8 cellular contexts compared by ENCODE assay signal in the genomic region with DNA sequence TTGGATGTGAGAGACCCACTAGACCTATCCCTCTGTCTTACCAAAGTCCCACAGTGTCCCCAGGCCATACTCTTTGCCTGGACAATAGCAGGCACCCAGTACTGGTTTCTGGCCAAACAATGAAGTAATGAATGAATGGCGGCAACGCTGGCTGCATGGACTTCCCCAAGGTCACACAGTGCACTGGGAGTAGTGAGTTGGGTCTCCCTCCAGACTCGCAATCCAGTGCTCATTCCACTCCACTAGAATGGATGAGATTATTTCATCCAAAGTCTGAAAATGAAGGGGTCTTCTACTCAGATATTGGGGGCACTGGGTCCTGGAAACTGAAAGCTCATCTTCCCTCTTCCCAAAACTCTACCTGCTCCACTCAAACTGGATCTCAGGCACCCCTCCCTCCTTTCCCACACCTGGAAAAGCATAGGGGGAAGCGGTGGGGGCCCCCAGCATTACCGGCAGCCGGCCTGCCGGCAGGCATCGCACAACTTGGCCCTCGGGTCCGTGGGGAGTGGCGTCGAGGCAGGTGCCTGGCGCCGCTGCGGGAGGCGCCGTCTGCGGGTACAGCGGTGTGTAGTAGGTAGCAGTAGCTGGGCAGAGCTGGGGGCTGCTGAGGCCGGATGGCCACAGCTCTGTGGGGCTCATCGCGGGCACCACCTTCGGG. TPM values are rescaled to one million over a fixed set of nuclear protein-coding genes. Genes with fewer than 3 reads are reported as not detected.
DNase-seq lines count a peak whose midpoint lies in the region; ATAC-seq and TF ChIP-seq lines count a peak whose summit lies in the region.

No MANE protein-coding gene starts in this region.

- TF ChIP-seq CTCF in PC-3 (conservative IDR thresholded peaks at IDR 0.05; ENCODE audit: low read depth, low read length), result no peak
- no peak for TF ChIP-seq CTCF in endodermal cell (conservative IDR thresholded peaks at IDR 0.05)
- no peak for TF ChIP-seq CTCF in progenitor cell of endocrine pancreas (IDR thresholded peaks at IDR 0.05; ENCODE audit: unreplicated experiment)

- intact Hi-C loops in activated CD4-positive, alpha-beta T cell treated with anti-CD3 and anti-CD28 coated beads for 36 hours (cut with DNase I, micrococcal nuclease), result loop anchor here in 1 of 2 experiments (2.0 to 10.0 kb wide), 3 partner anchors 161 to 425 kb away; a partner anchor contains a TSS
- intact Hi-C loops in PC-3 (cut with micrococcal nuclease), result no loop called here

- peak overlapping the region; percentile 71 for H3K4me3 ChIP-seq in PC-3 (ENCODE audit: low read length)
- peak overlapping the region; percentile 79 for H3K4me3 ChIP-seq in endodermal cell (ENCODE audit: low read length)

- H3K27ac Mint-ChIP-seq in activated CD4-positive, alpha-beta T cell treated with anti-CD3 and anti-CD28 coated beads for 36 hours, result peak overlapping the region; percentile 65
- H3K27ac Mint-ChIP-seq in endodermal cell, result no peak overlapping the region
- H3K27ac Mint-ChIP-seq in progenitor cell of endocrine pancreas, result no peak overlapping the region

- CTCF ChIA-PET in activated CD4-positive, alpha-beta T cell treated with anti-CD3 and anti-CD28 coated beads for 36 hours (lab: Charles Lee), result interaction anchor here (0.6 to 9.3 kb wide), 12 partner anchors 8 to 193 kb away, joined by 3 to 82 read pairs (median 4); no protein-coding TSS in a partner anchor
- CTCF ChIA-PET in PC-3 (lab: Charles Lee), result no interaction called here

- H4K20me1 ChIP-seq in PC-3 (ENCODE audit: low read length), result no peaks in the 10 kb centered on the region

- no peak overlapping the region for H3K27ac ChIP-seq in PC-3 (ENCODE audit: low read length)
- H3K27ac ChIP-seq in endodermal cell (ENCODE audit: low read depth, low read length), result no peak overlapping the region

- ATAC-seq in activated CD4-positive, alpha-beta T cell treated with anti-CD3 and anti-CD28 coated beads for 36 hours, result peak; percentile 12
- ATAC-seq in PC-3 (no peak), GM19324 (IDR thresholded peaks at IDR 0.05; ENCODE audit: low FRiP score, unreplicated experiment) (no peak)

- H2AFZ ChIP-seq in PC-3 (ENCODE audit: low read length), result peak overlapping the region; percentile 93

- H3K9me3 ChIP-seq in PC-3 (ENCODE audit: low read length), result no peaks in the 10 kb centered on the region
- no peaks in the 10 kb centered on the region for H3K9me3 ChIP-seq in endodermal cell (ENCODE audit: control insufficient read depth, low read length)

- no peaks in the 10 kb centered on the region for H3K27me3 Mint-ChIP-seq in activated CD4-positive, alpha-beta T cell treated with anti-CD3 and anti-CD28 coated beads for 36 hours
- peaks cover 46% of the 10 kb centered on the region for H3K27me3 Mint-ChIP-seq in endodermal cell (ENCODE audit: insufficient read depth)
- peaks cover 11% of the 10 kb centered on the region for H3K27me3 Mint-ChIP-seq in progenitor cell of endocrine pancreas

- peak overlapping the region; percentile 97 for H3K4me2 ChIP-seq in PC-3 (ENCODE audit: low read length)

- H3K36me3 Mint-ChIP-seq in activated CD4-positive, alpha-beta T cell treated with anti-CD3 and anti-CD28 coated beads for 36 hours (ENCODE audit: low read depth), result peaks cover 28% of the 10 kb centered on the region
- no peaks in the 10 kb centered on the region for H3K36me3 Mint-ChIP-seq in endodermal cell (ENCODE audit: low read depth)
- H3K36me3 Mint-ChIP-seq in progenitor cell of endocrine pancreas (ENCODE audit: insufficient read depth), result no peaks in the 10 kb centered on the region

- peaks cover 15% of the 10 kb centered on the region for H3K79me2 ChIP-seq in PC-3 (ENCODE audit: low read length)

- H3K9me3 Mint-ChIP-seq in activated CD4-positive, alpha-beta T cell treated with anti-CD3 and anti-CD28 coated beads for 36 hours (ENCODE audit: low read depth), result no peaks in the 10 kb centered on the region
- H3K9me3 Mint-ChIP-seq in endodermal cell (no peaks in the 10 kb centered on the region), progenitor cell of endocrine pancreas (ENCODE audit: low read depth) (no peaks in the 10 kb centered on the region)

- H3K4me1 ChIP-seq in PC-3 (ENCODE audit: insufficient read depth, low read length) (peaks cover 55% of the 10 kb centered on the region), endodermal cell (ENCODE audit: control insufficient read depth, insufficient read depth, low read length) (peaks cover 6% of the 10 kb centered on the region)

- no peaks in the 10 kb centered on the region for H3K27me3 ChIP-seq in PC-3 (ENCODE audit: low read length)
- peaks cover 15% of the 10 kb centered on the region for H3K27me3 ChIP-seq in endodermal cell (ENCODE audit: control insufficient read depth, insufficient read depth, low read length, poor library complexity, severe bottlenecking)

- DNase-seq in activated CD4-positive, alpha-beta T cell treated with anti-CD3 and anti-CD28 coated beads for 36 hours, result peak; percentile 64
- no peak for DNase-seq in activated CD4-positive, alpha-beta T cell treated with anti-CD3 and anti-CD28 coated beads, Interleukin-2, amount 50 U/mL, for 4 hours
- DNase-seq in PC-3 (no peak), endodermal cell (no peak), progenitor cell of endocrine pancreas (ENCODE audit: low spot score, unreplicated experiment) (no peak), amygdala (lab: John Stamatoyannopoulos, UW) (no peak), GF-D8 (lab: John Stamatoyannopoulos, UW) (no peak)

- peaks cover 75% of the 10 kb centered on the region for H3K4me1 Mint-ChIP-seq in activated CD4-positive, alpha-beta T cell treated with anti-CD3 and anti-CD28 coated beads for 36 hours
- H3K4me1 Mint-ChIP-seq in endodermal cell, result peaks cover 5% of the 10 kb centered on the region
- peaks cover 10% of the 10 kb centered on the region for H3K4me1 Mint-ChIP-seq in progenitor cell of endocrine pancreas (ENCODE audit: low read depth)

- H3K36me3 ChIP-seq in PC-3 (ENCODE audit: low read depth, low read length) (no peaks in the 10 kb centered on the region), endodermal cell (ENCODE audit: control insufficient read depth, insufficient read depth, low read length) (no peaks in the 10 kb centered on the region)

- no peaks in the 10 kb centered on the region for H3K9me2 ChIP-seq in PC-3 (replicated peaks; ENCODE audit: low read length)

- POLR2A ChIA-PET in activated CD4-positive, alpha-beta T cell treated with anti-CD3 and anti-CD28 coated beads for 36 hours (lab: Charles Lee), result interaction anchor here (0.7 to 2.2 kb wide), 6 partner anchors 9 to 62 kb away, joined by 3 to 8 read pairs (median 3); no protein-coding TSS in a partner anchor
- POLR2A ChIA-PET in PC-3 (lab: Charles Lee; ENCODE audit: unreplicated experiment), result no interaction called here

- peak overlapping the region; percentile 84 for H3K4me3 Mint-ChIP-seq in activated CD4-positive, alpha-beta T cell treated with anti-CD3 and anti-CD28 coated beads for 36 hours
- H3K4me3 Mint-ChIP-seq in endodermal cell, result peak overlapping the region; percentile 63
- peak overlapping the region; percentile 68 for H3K4me3 Mint-ChIP-seq in progenitor cell of endocrine pancreas (ENCODE audit: low read depth)

- BruUV-seq in PC-3 (replicated peaks; lab: Mats Ljungman, UMichigan), result no TSS peak

- WGBS in endodermal cell (ENCODE audit: insufficient coverage in 1 of 2, insufficient read length in 1 of 2), 2 experiments, result 22 to 64% methylated on average over 2 to 23 of the region's 23 CpGs

- H3F3A ChIP-seq in PC-3 (ENCODE audit: low read length, unreplicated experiment), result no peaks in the 10 kb centered on the region

- H3K9ac ChIP-seq in PC-3 (ENCODE audit: low read length) (peak overlapping the region; percentile 83), endodermal cell (ENCODE audit: extremely low read depth, low read length, poor library complexity, severe bottlenecking) (peak overlapping the region; percentile 66)

RNA-seq across cellular contexts. Expression of a gene that starts 0.8 kb away (rescaled TPM):
- 10 to 100 TPM; 25.0 to 32.0 TPM for total RNA-seq in activated CD4-positive, alpha-beta T cell treated with anti-CD3 and anti-CD28 coated beads for 36 hours
- total RNA-seq in PC-3 (2014; rRNA removed), result 7.0 and 8.3 TPM in 2 replicates
- 1 to 10 TPM; 7.3 to 9.8 TPM for total RNA-seq in endodermal cell
- 7.4 TPM for polyA plus RNA-seq in endodermal cell (2013, experiment 1 of 2)
- polyA plus RNA-seq in endodermal cell (2013, experiment 2 of 2), result 7.7 TPM
- total RNA-seq in progenitor cell of endocrine pancreas, result 7.8 and 9.7 TPM in 2 replicates

RNA-seq across cellular contexts. Expression of a gene that starts 29.1 kb away (rescaled TPM):
- 10 to 100 TPM; 42.6 to 43.9 TPM for total RNA-seq in activated CD4-positive, alpha-beta T cell treated with anti-CD3 and anti-CD28 coated beads for 36 hours
- total RNA-seq in PC-3 (2014; rRNA removed) (77.7 and 92.5 TPM in 2 replicates), endodermal cell (100 to 1,000 TPM; 281 to 338 TPM), progenitor cell of endocrine pancreas (420 and 434 TPM in 2 replicates)
- 319 TPM for polyA plus RNA-seq in endodermal cell (2013, experiment 1 of 2)
- 289 TPM for polyA plus RNA-seq in endodermal cell (2013, experiment 2 of 2)

RNA-seq across cellular contexts. Expression of a gene that starts 46.2 kb away (rescaled TPM):
- under 1 TPM; 0.37 to 0.57 TPM for total RNA-seq in activated CD4-positive, alpha-beta T cell treated with anti-CD3 and anti-CD28 coated beads for 36 hours
- 12.8 and 17.0 TPM in 2 replicates for total RNA-seq in PC-3 (2014; rRNA removed)
- 10 to 100 TPM; 78.7 to 91.0 TPM for total RNA-seq in endodermal cell
- polyA plus RNA-seq in endodermal cell (2013, experiment 1 of 2), result 63.5 TPM
- 57.5 TPM for polyA plus RNA-seq in endodermal cell (2013, experiment 2 of 2)
- total RNA-seq in progenitor cell of endocrine pancreas, result 63.4 and 67.8 TPM in 2 replicates
